In genomic region chr17:80267391-80267790, GRCh38 we compare ENCODE assay signal across 32 cellular contexts. TPM values are rescaled to one million over a fixed set of nuclear protein-coding genes. Genes with fewer than 3 reads are reported as not detected.
DNase-seq lines count a peak whose midpoint lies in the region; ATAC-seq, FAIRE-seq and TF ChIP-seq lines count a peak whose summit lies in the region.
"Had no signal": no experiment of that assay in that cellular context is flagged by ENCODE, and none has a peak within 500 bp of the region (broad histone marks: within the 10 kb centered on the region; RNA-seq: fewer than 3 reads in every experiment).

No MANE protein-coding gene starts in this region.

- peaks cover 2% of the 10 kb centered on the region for H3K4me1 ChIP-seq in astrocyte (ENCODE audit: insufficient read depth, low read length)

- H3K27me3 ChIP-seq in astrocyte (ENCODE audit: insufficient read depth, low read length): no peaks in the 10 kb centered on the region
- H3K27me3 ChIP-seq: left lung, right atrium auricular region had no signal

- H3K36me3 ChIP-seq in astrocyte (ENCODE audit: insufficient read depth, low read length): no peaks in the 10 kb centered on the region

- no peaks in the 10 kb centered on the region for H3K9me3 Mint-ChIP-seq in activated CD4-positive, alpha-beta T cell treated with anti-CD3 and anti-CD28 coated beads, Interleukin-2, amount 10 ng/mL, durations not matched to agents 24 days and 14 days
- no peaks in the 10 kb centered on the region for H3K9me3 Mint-ChIP-seq in stimulated activated naive CD8-positive, alpha-beta T cell treated with anti-CD3 and anti-CD28 coated beads, Interleukin-15, Interleukin-2, amounts not matched to agents 100 ng/mL and 50 ng/mL, for 24 hours
- H3K9me3 Mint-ChIP-seq in astrocyte (ENCODE audit: unreplicated experiment): peaks cover 3% of the 10 kb centered on the region
- H3K9me3 Mint-ChIP-seq: memory B cell had no signal

- H3K36me3 Mint-ChIP-seq in activated CD4-positive, alpha-beta T cell treated with anti-CD3 and anti-CD28 coated beads, Interleukin-2, amount 10 ng/mL, durations not matched to agents 24 days and 14 days (ENCODE audit: low read depth): peaks cover 52% of the 10 kb centered on the region
- peaks cover 25% of the 10 kb centered on the region for H3K36me3 Mint-ChIP-seq in stimulated activated naive CD8-positive, alpha-beta T cell treated with anti-CD3 and anti-CD28 coated beads, Interleukin-15, Interleukin-2, amounts not matched to agents 100 ng/mL and 50 ng/mL, for 24 hours (ENCODE audit: low read depth)
- H3K36me3 Mint-ChIP-seq in astrocyte (ENCODE audit: low read depth, unreplicated experiment): peaks cover 23% of the 10 kb centered on the region

- no peak overlapping the region for H3K4me2 ChIP-seq in astrocyte (ENCODE audit: low read length)
- H3K4me2 ChIP-seq: A549, PC-9 had no signal

- intact Hi-C loops in activated CD4-positive, alpha-beta T cell treated with anti-CD3 and anti-CD28 coated beads, Interleukin-2, amount 10 ng/mL, durations not matched to agents 24 days and 14 days (cut with micrococcal nuclease): no loop called here

- H3K4me3 ChIP-seq in astrocyte (ENCODE audit: insufficient read depth, low read depth, low read length): no peak overlapping the region
- H3K4me3 ChIP-seq: A549, GM23248, left lung, PC-9, right atrium auricular region, thoracic aorta had no signal

- H3K9me3 ChIP-seq in astrocyte (ENCODE audit: insufficient read depth, low read depth, low read length): no peaks in the 10 kb centered on the region
- H3K9me3 ChIP-seq: left lung, right atrium auricular region, thoracic aorta had no signal

- peaks cover 35% of the 10 kb centered on the region for H3K4me1 Mint-ChIP-seq in activated CD4-positive, alpha-beta T cell treated with anti-CD3 and anti-CD28 coated beads, Interleukin-2, amount 10 ng/mL, durations not matched to agents 24 days and 14 days
- H3K4me1 Mint-ChIP-seq in stimulated activated naive CD8-positive, alpha-beta T cell treated with anti-CD3 and anti-CD28 coated beads, Interleukin-15, Interleukin-2, amounts not matched to agents 100 ng/mL and 50 ng/mL, for 24 hours (ENCODE audit: low read depth): peaks cover 36% of the 10 kb centered on the region
- H3K4me1 Mint-ChIP-seq in astrocyte (ENCODE audit: low read depth, unreplicated experiment): peaks cover 22% of the 10 kb centered on the region

- no peak for ATAC-seq in stimulated activated naive CD8-positive, alpha-beta T cell treated with anti-CD3 and anti-CD28 coated beads, Interleukin-15, Interleukin-2, amounts not matched to agents 100 U/mL and 50 U/mL, for 24 hours
- ATAC-seq in HG03378 (IDR thresholded peaks at IDR 0.05; ENCODE audit: unreplicated experiment): no peak
- ATAC-seq: A549; activated naive CD4-positive, alpha-beta T cell treated with anti-CD3 and anti-CD28 coated beads, Interleukin-2, amount 50 U/mL, for 72 hours; left lung; SK-N-SH treated with all-trans-retinoic acid at 6 μM for 48 hours; stimulated activated naive CD8-positive, alpha-beta T cell treated with anti-CD3 and anti-CD28 coated beads, Interleukin-15, amount 100 ng/mL, for 72 hours had no signal

- peaks cover 6% of the 10 kb centered on the region for H3K79me2 ChIP-seq in astrocyte (ENCODE audit: insufficient read depth, low read length)

- H3K9ac ChIP-seq in astrocyte (ENCODE audit: low read length): no peak overlapping the region
- H3K9ac ChIP-seq: GM23248 had no signal

- peak overlapping the region; percentile 34 for H3K4me3 Mint-ChIP-seq in activated CD4-positive, alpha-beta T cell treated with anti-CD3 and anti-CD28 coated beads, Interleukin-2, amount 10 ng/mL, durations not matched to agents 24 days and 14 days
- H3K4me3 Mint-ChIP-seq in stimulated activated naive CD8-positive, alpha-beta T cell treated with anti-CD3 and anti-CD28 coated beads, Interleukin-15, Interleukin-2, amounts not matched to agents 100 ng/mL and 50 ng/mL, for 24 hours: peak overlapping the region; percentile 12
- H3K4me3 Mint-ChIP-seq in astrocyte (ENCODE audit: unreplicated experiment): peak overlapping the region; percentile 34
- H3K4me3 Mint-ChIP-seq: memory B cell had no signal

- H3K27me3 Mint-ChIP-seq in activated CD4-positive, alpha-beta T cell treated with anti-CD3 and anti-CD28 coated beads, Interleukin-2, amount 10 ng/mL, durations not matched to agents 24 days and 14 days: no peaks in the 10 kb centered on the region
- H3K27me3 Mint-ChIP-seq in stimulated activated naive CD8-positive, alpha-beta T cell treated with anti-CD3 and anti-CD28 coated beads, Interleukin-15, Interleukin-2, amounts not matched to agents 100 ng/mL and 50 ng/mL, for 24 hours: no peaks in the 10 kb centered on the region
- H3K27me3 Mint-ChIP-seq in astrocyte (ENCODE audit: low read depth, unreplicated experiment): no peaks in the 10 kb centered on the region
- H3K27me3 Mint-ChIP-seq: memory B cell; stimulated activated naive CD8-positive, alpha-beta T cell treated with anti-CD3 and anti-CD28 coated beads, Interleukin-15, amount 100 ng/mL, for 72 hours had no signal

- H3K27ac ChIP-seq in astrocyte (ENCODE audit: low read depth, low read length): no peak overlapping the region
- H3K27ac ChIP-seq: A549, epithelial cell of prostate, GM23248, left lung, PC-9, right atrium auricular region, thoracic aorta, WERI-Rb-1 had no signal

- peaks cover 29% of the 10 kb centered on the region for H4K20me1 ChIP-seq in astrocyte (ENCODE audit: insufficient read depth, low read length)

- no peak overlapping the region for H2AFZ ChIP-seq in astrocyte (ENCODE audit: low read depth, low read length)
- H2AFZ ChIP-seq: GM23248, PC-9 had no signal

- DNase-seq in activated CD4-positive, alpha-beta T cell treated with anti-CD3 and anti-CD28 coated beads, Interleukin-2, amount 10 ng/mL, durations not matched to agents 24 days and 14 days: no peak
- no peak for DNase-seq in activated CD4-positive, alpha-beta T cell treated with anti-CD3 and anti-CD28 coated beads for 1 hour
- DNase-seq in stimulated activated naive CD8-positive, alpha-beta T cell treated with anti-CD3 and anti-CD28 coated beads, Interleukin-15, Interleukin-2, amounts not matched to agents 100 U/mL and 50 U/mL, for 24 hours: no peak
- peak; percentile 54 for DNase-seq in astrocyte (ENCODE audit: low read depth)
- no peak for DNase-seq in GF-D8 (lab: John Stamatoyannopoulos, UW)
- DNase-seq in A172 (ENCODE audit: low spot score): no peak
- DNase-seq: caudate nucleus; cortex of kidney; DMS 273 treated with DMSO at 0.1 percent for 48 hours; effector memory CD4-positive, alpha-beta T cell; GM23248; islet precursor cell; left lung; NCI-H1417 treated with DMSO at 0.1 percent for 48 hours; NCI-H2081; NCI-H226; NCI-H69; PC-9; Right ventricle myocardium superior; small intestine; stimulated activated naive CD8-positive, alpha-beta T cell treated with anti-CD3 and anti-CD28 coated beads, Interleukin-15, amount 100 ng/mL, for 72 hours; T1000; WERI-Rb-1 had no signal

- TF ChIP-seq CTCF in astrocyte (IDR thresholded peaks at IDR 0.05; ENCODE audit: insufficient read depth, low read depth, low read length): no peak

- peak overlapping the region; percentile 78 for H3K27ac Mint-ChIP-seq in activated CD4-positive, alpha-beta T cell treated with anti-CD3 and anti-CD28 coated beads, Interleukin-2, amount 10 ng/mL, durations not matched to agents 24 days and 14 days
- peak overlapping the region; percentile 33 for H3K27ac Mint-ChIP-seq in stimulated activated naive CD8-positive, alpha-beta T cell treated with anti-CD3 and anti-CD28 coated beads, Interleukin-15, Interleukin-2, amounts not matched to agents 100 ng/mL and 50 ng/mL, for 24 hours
- H3K27ac Mint-ChIP-seq in astrocyte (ENCODE audit: unreplicated experiment): no peak overlapping the region
- H3K27ac Mint-ChIP-seq: memory B cell had no signal

- FAIRE-seq in astrocyte (lab: Jason Lieb, UNC): no peak
- FAIRE-seq: A549, small intestine had no signal

RNA-seq across cellular contexts. Expression of gene RNF213, which starts 6.7 kb away (rescaled TPM):
- total RNA-seq in activated CD4-positive, alpha-beta T cell treated with anti-CD3 and anti-CD28 coated beads, Interleukin-2, amount 10 ng/mL, durations not matched to agents 24 days and 14 days: 238 and 264 TPM in 2 replicates
- 120 and 129 TPM in 2 replicates for total RNA-seq in astrocyte
- total RNA-seq in A172 (2014; rRNA removed; shearing (Covaris generic)): 63.3 and 66.2 TPM in 2 replicates

RNA-seq across cellular contexts. Expression of gene SLC26A11, which starts 47.2 kb away (rescaled TPM):
- total RNA-seq in activated CD4-positive, alpha-beta T cell treated with anti-CD3 and anti-CD28 coated beads, Interleukin-2, amount 10 ng/mL, durations not matched to agents 24 days and 14 days: 4.3 and 6.2 TPM in 2 replicates
- 15.3 and 16.1 TPM in 2 replicates for total RNA-seq in astrocyte
- 6.4 and 6.9 TPM in 2 replicates for total RNA-seq in A172 (2014; rRNA removed; shearing (Covaris generic))

RNA-seq across cellular contexts. Expression of gene SGSH, which starts 47.3 kb away (rescaled TPM):
- total RNA-seq in activated CD4-positive, alpha-beta T cell treated with anti-CD3 and anti-CD28 coated beads, Interleukin-2, amount 10 ng/mL, durations not matched to agents 24 days and 14 days: 20.5 and 22.5 TPM in 2 replicates
- 24.0 and 26.0 TPM in 2 replicates for total RNA-seq in astrocyte
- 13.9 and 16.5 TPM in 2 replicates for total RNA-seq in A172 (2014; rRNA removed; shearing (Covaris generic))
